In the genomic region with DNA sequence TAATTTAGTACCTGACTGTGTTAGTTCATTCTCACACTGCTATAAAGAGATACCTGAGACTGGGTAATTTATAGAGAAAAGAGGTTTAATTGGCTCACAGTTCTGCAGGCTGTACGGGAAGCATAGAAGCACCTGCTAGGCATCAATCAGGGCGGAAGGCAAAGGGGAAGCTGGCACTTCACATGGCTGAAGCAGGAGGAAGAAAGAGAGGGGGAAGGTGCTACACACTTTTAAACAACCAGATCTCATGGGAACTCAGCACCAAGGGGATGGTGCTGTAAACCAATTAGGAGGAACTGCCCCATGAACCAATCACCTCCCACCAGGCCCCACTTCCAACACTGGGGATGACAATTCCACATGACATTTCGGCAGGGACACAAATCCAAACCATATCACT, we compare ENCODE assay signal across 17 cellular contexts.
"Had no signal": no experiment of that assay in that cellular context is flagged by ENCODE, and none has a peak within 500 bp of the region (broad histone marks: within the 10 kb centered on the region; RNA-seq: fewer than 3 reads in every experiment).

No MANE protein-coding gene starts in this region.

- DNase-seq: activated gamma-delta T cell treated with Interleukin-2 at 50 U/mL for 16 hours; activated naive CD8-positive, alpha-beta T cell treated with anti-CD3 and anti-CD28 coated beads for 36 hours; amniotic stem cell; effector CD8-positive, alpha-beta T cell; heart left ventricle; left lung; midbrain; nephron progenitor cell; retina; stimulated activated CD4-positive, alpha-beta T cell treated with anti-CD3 and anti-CD28 coated beads, Interleukin-2, amount 100 ng/mL, for 48 hours; testis had no signal

- H3K27ac ChIP-seq: gastroesophageal sphincter, heart left ventricle, testis had no signal

- H3K4me1 Mint-ChIP-seq: nephron progenitor cell had no signal

- H3K27ac Mint-ChIP-seq: activated naive CD8-positive, alpha-beta T cell treated with anti-CD3 and anti-CD28 coated beads for 36 hours; activated T-helper 1 cell treated with anti-CD3 and anti-CD28 coated beads, Interleukin-12 subunit alpha, Interleukin-12 subunit beta, Interleukin-2, Interleukin-4 antibody, amounts not matched to agents 30 ng/mL and 10 ng/mL and 1 ng/mL, durations not matched to agents 14 hours and 24 hours and 36 hours; dendritic cell treated with granulocyte-macrophage colony-stimulating factor and Interleukin-4, amounts not matched to agents 40 ng/mL and 50 ng/mL, for 4 days; nephron progenitor cell; type B pancreatic cell had no signal

- H3K4me1 ChIP-seq: gastroesophageal sphincter, testis had no signal

- H3K9me3 ChIP-seq: gastroesophageal sphincter, heart left ventricle, left lung, testis had no signal

- H3K27me3 ChIP-seq: gastroesophageal sphincter, heart left ventricle, left lung, testis had no signal

- H3K4me3 ChIP-seq: gastroesophageal sphincter, heart left ventricle, left lung, testis had no signal

- ATAC-seq: activated CD4-positive, CD25-positive, alpha-beta regulatory T cell treated with anti-CD3 and anti-CD28 coated beads, Interleukin-2, amount 50 U/mL, for 24 hours; esophagus mucosa; gastroesophageal sphincter; heart left ventricle; left lung had no signal

- H3K27me3 Mint-ChIP-seq: activated naive CD8-positive, alpha-beta T cell treated with anti-CD3 and anti-CD28 coated beads for 36 hours; dendritic cell treated with granulocyte-macrophage colony-stimulating factor and Interleukin-4, amounts not matched to agents 40 ng/mL and 50 ng/mL, for 4 days; type B pancreatic cell had no signal

- H3K9me3 Mint-ChIP-seq: activated naive CD8-positive, alpha-beta T cell treated with anti-CD3 and anti-CD28 coated beads for 36 hours; activated T-helper 1 cell treated with anti-CD3 and anti-CD28 coated beads, Interleukin-12 subunit alpha, Interleukin-12 subunit beta, Interleukin-2, Interleukin-4 antibody, amounts not matched to agents 30 ng/mL and 10 ng/mL and 1 ng/mL, durations not matched to agents 14 hours and 24 hours and 36 hours; dendritic cell treated with granulocyte-macrophage colony-stimulating factor and Interleukin-4, amounts not matched to agents 40 ng/mL and 50 ng/mL, for 4 days; nephron progenitor cell; type B pancreatic cell had no signal

- H3K4me3 Mint-ChIP-seq: activated naive CD8-positive, alpha-beta T cell treated with anti-CD3 and anti-CD28 coated beads for 36 hours; activated T-helper 1 cell treated with anti-CD3 and anti-CD28 coated beads, Interleukin-12 subunit alpha, Interleukin-12 subunit beta, Interleukin-2, Interleukin-4 antibody, amounts not matched to agents 30 ng/mL and 10 ng/mL and 1 ng/mL, durations not matched to agents 14 hours and 24 hours and 36 hours; dendritic cell treated with granulocyte-macrophage colony-stimulating factor and Interleukin-4, amounts not matched to agents 40 ng/mL and 50 ng/mL, for 4 days; nephron progenitor cell; type B pancreatic cell had no signal
